27 cellular contexts compared by ENCODE assay signal in genomic region chr9:110788871-110789270, GRCh38.
"Had no signal": no experiment of that assay in that cellular context is flagged by ENCODE, and none has a peak within 500 bp of the region (broad histone marks: within the 10 kb centered on the region; RNA-seq: fewer than 3 reads in every experiment).

No MANE protein-coding gene starts in this region.

- H3K27ac Mint-ChIP-seq: effector memory CD8-positive, alpha-beta T cell; immature natural killer cell; memory B cell; mesothelial cell of epicardium; naive B cell; natural killer cell treated with Interleukin-12 subunit alpha and Interleukin-12 subunit beta and Interleukin-15 and Interleukin-18, amount 100 ng/mL, for 72 hours; progenitor cell of endocrine pancreas; stimulated activated naive B cell treated with anti-CD40 and anti-IgM and Interleukin-4, amounts not matched to agents 10 μg/mL and 1 μg/mL and 100 μg/mL, for 72 hours; stimulated activated naive CD8-positive, alpha-beta T cell treated with anti-CD3 and anti-CD28 coated beads, Interleukin-15, Interleukin-2, amounts not matched to agents 100 ng/mL and 50 ng/mL, for 24 hours had no signal

- H3K36me3 ChIP-seq: lower lobe of right lung, neutrophil, right lobe of liver, thoracic aorta, transverse colon, vagina had no signal

- ATAC-seq: effector memory CD8-positive, alpha-beta T cell; left ventricle myocardium superior; lower lobe of right lung; mucosa of descending colon; natural killer cell treated with Interleukin-12 subunit alpha and Interleukin-12 subunit beta and Interleukin-15 and Interleukin-18, amount 100 ng/mL, for 72 hours; right lobe of liver; stimulated activated naive B cell treated with anti-CD40 and anti-IgM and Interleukin-4, amounts not matched to agents 10 μg/mL and 1 μg/mL and 100 μg/mL, for 72 hours had no signal

- H3K9me3 Mint-ChIP-seq: memory B cell; mesothelial cell of epicardium; naive B cell; natural killer cell treated with Interleukin-12 subunit alpha and Interleukin-12 subunit beta and Interleukin-15 and Interleukin-18, amount 100 ng/mL, for 72 hours; neural crest cell; stimulated activated naive B cell treated with anti-CD40 and anti-IgM and Interleukin-4, amounts not matched to agents 10 μg/mL and 1 μg/mL and 100 μg/mL, for 72 hours; stimulated activated naive CD8-positive, alpha-beta T cell treated with anti-CD3 and anti-CD28 coated beads, Interleukin-15, Interleukin-2, amounts not matched to agents 100 ng/mL and 50 ng/mL, for 24 hours had no signal

- H3K27ac ChIP-seq: lower lobe of right lung, neutrophil, parathyroid adenoma, right lobe of liver, thoracic aorta, transverse colon, vagina had no signal

- H3K27me3 Mint-ChIP-seq: effector memory CD8-positive, alpha-beta T cell; memory B cell; natural killer cell treated with Interleukin-12 subunit alpha and Interleukin-12 subunit beta and Interleukin-15 and Interleukin-18, amount 100 ng/mL, for 72 hours; progenitor cell of endocrine pancreas; stimulated activated naive B cell treated with anti-CD40 and anti-IgM and Interleukin-4, amounts not matched to agents 10 μg/mL and 1 μg/mL and 100 μg/mL, for 72 hours; stimulated activated naive CD8-positive, alpha-beta T cell treated with anti-CD3 and anti-CD28 coated beads, Interleukin-15, Interleukin-2, amounts not matched to agents 100 ng/mL and 50 ng/mL, for 24 hours had no signal

- H3K4me3 ChIP-seq: lower lobe of right lung, mucosa of descending colon, right lobe of liver, thoracic aorta, transverse colon, vagina had no signal

- H3K4me1 ChIP-seq: lower lobe of right lung, parathyroid adenoma, right lobe of liver, transverse colon had no signal

- H3K4me3 Mint-ChIP-seq: effector memory CD8-positive, alpha-beta T cell; immature natural killer cell; memory B cell; mesothelial cell of epicardium; naive B cell; natural killer cell treated with Interleukin-12 subunit alpha and Interleukin-12 subunit beta and Interleukin-15 and Interleukin-18, amount 100 ng/mL, for 72 hours; neural crest cell; stimulated activated naive B cell treated with anti-CD40 and anti-IgM and Interleukin-4, amounts not matched to agents 10 μg/mL and 1 μg/mL and 100 μg/mL, for 72 hours; stimulated activated naive CD8-positive, alpha-beta T cell treated with anti-CD3 and anti-CD28 coated beads, Interleukin-15, Interleukin-2, amounts not matched to agents 100 ng/mL and 50 ng/mL, for 24 hours had no signal

- DNase-seq: cortex of kidney; effector memory CD8-positive, alpha-beta T cell; hypothalamus; immature natural killer cell; islet precursor cell; left ventricle myocardium superior; lower lobe of right lung; mucosa of descending colon; naive B cell; right lobe of liver; small intestine; stimulated activated CD4-positive, alpha-beta T cell treated with anti-CD3 and anti-CD28 coated beads, Interleukin-15, amount 100 ng/mL, for 24 hours; stimulated activated CD4-positive, alpha-beta T cell treated with anti-CD3 and anti-CD28 coated beads, Interleukin-2, amount 100 ng/mL, for 48 hours; stimulated activated naive B cell treated with anti-CD40 and anti-IgM and Interleukin-4, amounts not matched to agents 10 μg/mL and 1 μg/mL and 100 μg/mL, for 72 hours; transverse colon had no signal

- H3K9me3 ChIP-seq: lower lobe of right lung, mucosa of descending colon, neutrophil, right lobe of liver, thoracic aorta, transverse colon, vagina had no signal

- FAIRE-seq: endometrium, frontal cortex, small intestine had no signal

- H3K79me2 ChIP-seq: parathyroid adenoma had no signal

- H2AFZ ChIP-seq: parathyroid adenoma had no signal

- H3K4me1 Mint-ChIP-seq: immature natural killer cell; memory B cell; naive B cell; neural crest cell; stimulated activated naive B cell treated with anti-CD40 and anti-IgM and Interleukin-4, amounts not matched to agents 10 μg/mL and 1 μg/mL and 100 μg/mL, for 72 hours had no signal

- H3K9ac ChIP-seq: parathyroid adenoma had no signal

- H3K27me3 ChIP-seq: neutrophil, right lobe of liver, transverse colon, vagina had no signal

- H3K36me3 Mint-ChIP-seq: immature natural killer cell; memory B cell; mesothelial cell of epicardium; naive B cell; natural killer cell treated with Interleukin-12 subunit alpha and Interleukin-12 subunit beta and Interleukin-15 and Interleukin-18, amount 100 ng/mL, for 72 hours; stimulated activated naive B cell treated with anti-CD40 and anti-IgM and Interleukin-4, amounts not matched to agents 10 μg/mL and 1 μg/mL and 100 μg/mL, for 72 hours had no signal
